Comparison of ENCODE assay signal across 28 cellular contexts in the genomic region with DNA sequence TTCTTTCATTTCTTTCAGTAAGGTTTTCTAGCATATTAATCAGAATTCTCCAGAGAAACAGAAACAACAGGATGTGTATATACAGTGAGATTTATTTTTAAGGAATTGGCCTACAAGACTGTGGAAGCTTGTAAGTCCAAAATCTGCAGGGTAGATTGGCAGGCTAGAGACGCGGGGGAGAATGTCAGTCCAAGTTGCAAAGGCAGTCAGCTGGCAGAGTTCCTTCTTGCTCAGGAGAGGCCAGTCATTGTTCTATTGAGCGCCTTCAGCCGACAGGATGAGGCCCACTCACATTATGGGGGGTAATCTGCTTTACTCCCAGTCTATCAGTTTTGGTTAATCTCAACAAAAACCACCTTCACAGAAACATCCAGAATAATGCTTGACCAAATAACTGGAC.
"Had no signal": no experiment of that assay in that cellular context is flagged by ENCODE, and none has a peak within 500 bp of the region (broad histone marks: within the 10 kb centered on the region; RNA-seq: fewer than 3 reads in every experiment).

No MANE protein-coding gene starts in this region.

- H3K36me3 ChIP-seq: left lung, lower lobe of right lung, ovary, right atrium auricular region, right lobe of liver, tibial artery, upper lobe of right lung had no signal

- H3K27me3 Mint-ChIP-seq: naive B cell; progenitor cell of endocrine pancreas; stimulated activated memory B cell treated with anti-CD40 and anti-IgM and Interleukin-4, amounts not matched to agents 10 μg/mL and 1 μg/mL and 100 μg/mL, for 72 hours had no signal

- H3K4me1 Mint-ChIP-seq: mesothelial cell of epicardium; naive B cell; natural killer cell; stimulated activated memory B cell treated with anti-CD40 and anti-IgM and Interleukin-4, amounts not matched to agents 10 μg/mL and 1 μg/mL and 100 μg/mL, for 72 hours; stimulated activated naive CD8-positive, alpha-beta T cell treated with anti-CD3 and anti-CD28 coated beads, Interleukin-15, amount 100 ng/mL, for 72 hours had no signal

- ATAC-seq: left cardiac atrium; left lung; lower lobe of right lung; natural killer cell; right lobe of liver; stimulated activated memory B cell treated with anti-CD40 and anti-IgM and Interleukin-4, amounts not matched to agents 10 μg/mL and 1 μg/mL and 100 μg/mL, for 72 hours; stimulated activated naive CD8-positive, alpha-beta T cell treated with anti-CD3 and anti-CD28 coated beads, Interleukin-15, amount 100 ng/mL, for 72 hours; upper lobe of right lung had no signal

- H3K27me3 ChIP-seq: left lung, ovary, right atrium auricular region, right lobe of liver, tibial artery, upper lobe of right lung had no signal

- H3K27ac ChIP-seq: left lung, lower lobe of right lung, ovary, right atrium auricular region, right lobe of liver, upper lobe of right lung had no signal

- H3K9me3 Mint-ChIP-seq: mesothelial cell of epicardium had no signal

- H3K4me3 Mint-ChIP-seq: mesothelial cell of epicardium; naive B cell; natural killer cell; stimulated activated memory B cell treated with anti-CD40 and anti-IgM and Interleukin-4, amounts not matched to agents 10 μg/mL and 1 μg/mL and 100 μg/mL, for 72 hours; stimulated activated naive CD8-positive, alpha-beta T cell treated with anti-CD3 and anti-CD28 coated beads, Interleukin-15, amount 100 ng/mL, for 72 hours had no signal

- FAIRE-seq: keratinocyte, urothelium cell line had no signal

- H3K4me3 ChIP-seq: left lung, lower lobe of right lung, ovary, right atrium auricular region, right lobe of liver, smooth muscle cell, tibial artery, upper lobe of right lung had no signal

- H3K4me1 ChIP-seq: left lung, lower lobe of right lung, right lobe of liver, upper lobe of right lung had no signal

- H3K9me3 ChIP-seq: lower lobe of right lung, ovary, right atrium auricular region, right lobe of liver, tibial artery, upper lobe of right lung had no signal

- DNase-seq: hippocampal formation; kidney glomerular epithelial cell; left cardiac atrium; left lung; lower lobe of right lung; mammary epithelial cell; mesendoderm; naive B cell; natural killer cell; ovary; right lobe of liver; stimulated activated CD4-positive, alpha-beta T cell treated with anti-CD3 and anti-CD28 coated beads, Interleukin-1b, Interleukin-23, amount 100 ng/mL, for 48 hours; stimulated activated CD4-positive, alpha-beta T cell treated with anti-CD3 and anti-CD28 coated beads, Interleukin-2, amount 100 ng/mL, for 48 hours; stimulated activated CD4-positive, alpha-beta T cell treated with anti-CD3 and anti-CD28 coated beads, Interleukin-4, amount 100 ng/mL, for 4 hours; stimulated activated CD8-positive, alpha-beta memory T cell treated with anti-CD3 and anti-CD28 coated beads, Interleukin-4, amount 100 ng/mL, for 48 hours; stimulated activated naive CD4-positive, alpha-beta T cell treated with Interleukin-2 at 50 U/mL for 16 hours; stimulated activated naive CD8-positive, alpha-beta T cell treated with anti-CD3 and anti-CD28 coated beads, Interleukin-15, amount 100 ng/mL, for 72 hours; substantia nigra; tibial artery; trophoblast cell; upper lobe of right lung had no signal

- H3K27ac Mint-ChIP-seq: mesothelial cell of epicardium; naive B cell; natural killer cell; progenitor cell of endocrine pancreas; stimulated activated memory B cell treated with anti-CD40 and anti-IgM and Interleukin-4, amounts not matched to agents 10 μg/mL and 1 μg/mL and 100 μg/mL, for 72 hours; stimulated activated naive CD8-positive, alpha-beta T cell treated with anti-CD3 and anti-CD28 coated beads, Interleukin-15, amount 100 ng/mL, for 72 hours had no signal

- H3K36me3 Mint-ChIP-seq: mesothelial cell of epicardium; naive B cell; natural killer cell; stimulated activated memory B cell treated with anti-CD40 and anti-IgM and Interleukin-4, amounts not matched to agents 10 μg/mL and 1 μg/mL and 100 μg/mL, for 72 hours had no signal
